ENCODE assay signal across 1 cellular context in genomic region chr3:46558184-46559029, GRCh38.
A peak's percentile ranks its signal among the peaks of the same experiment; 100 is the strongest.
TF ChIP-seq lines count a peak whose summit lies in the region.

No MANE protein-coding gene starts in this region.

TF ChIP-seq in K562, 482 proteins besides CTCF, POLR2A, EP300 and RAD21 (continued from another document and continues in another):
- TF ChIP-seq NR2C1 (IDR thresholded peaks at IDR 0.05) (no peak; the same call in 1 of the 2 replicates), NR2C1 (tag; IDR thresholded peaks at IDR 0.05) (no peak), DLX4 (CRISPR knock-in tag; IDR thresholded peaks at IDR 0.05) (no peak), ZZZ3 (IDR thresholded peaks at IDR 0.05) (no peak), RFX7 (CRISPR knock-in tag; IDR thresholded peaks at IDR 0.05) (no peak), MED1 (CRISPR knock-in tag; IDR thresholded peaks at IDR 0.05; ENCODE audit: borderline replicate concordance) (no peak), ZNF124 (CRISPR knock-in tag; IDR thresholded peaks at IDR 0.05) (no peak), HDAC2 (IDR thresholded peaks at IDR 0.05) (no peak), YY1 (IDR thresholded peaks at IDR 0.05; ENCODE audit: borderline replicate concordance in 1 of 3, control insufficient read depth in 1 of 3, extremely low read depth in 1 of 3, insufficient read depth in 3 of 3, insufficient read length in 1 of 3, insufficient replicate concordance in 2 of 3, low read depth in 1 of 3, low read length in 2 of 3) (peak in 1 of 3 experiments; percentile 50), BCLAF1 (IDR thresholded peaks at IDR 0.05; ENCODE audit: borderline replicate concordance in 1 of 2, control insufficient read depth in 1 of 2, low read depth in 2 of 2, low read length in 1 of 2) (no peak), ZBTB12 (CRISPR knock-in tag; IDR thresholded peaks at IDR 0.05) (no peak), SMARCA4 (IDR thresholded peaks at IDR 0.05) (no peak), ZNF77 (CRISPR knock-in tag; IDR thresholded peaks at IDR 0.05) (no peak), ZNF41 (CRISPR knock-in tag; conservative IDR thresholded peaks at IDR 0.05) (no peak), RFX5 (IDR thresholded peaks at IDR 0.05; ENCODE audit: low read depth, low read length) (0 out of 2 replicates have a peak, but pooled peaks have one; percentile 13), GATA2 (CRISPR knock-in tag; IDR thresholded peaks at IDR 0.05) (no peak), ZNF785 (CRISPR knock-in tag; IDR thresholded peaks at IDR 0.05) (no peak), MAFG (tag; conservative IDR thresholded peaks at IDR 0.05) (no peak; the same call in 1 of the 2 replicates), ZNF778 (CRISPR knock-in tag; IDR thresholded peaks at IDR 0.05) (no peak), SMC3 (conservative IDR thresholded peaks at IDR 0.05; ENCODE audit: insufficient read depth, low read depth, low read length) (peak; percentile 99), ZC3H8 (IDR thresholded peaks at IDR 0.05) (no peak), ZNF212 (CRISPR knock-in tag; IDR thresholded peaks at IDR 0.05) (no peak), SNAPC5 (CRISPR knock-in tag; IDR thresholded peaks at IDR 0.05) (no peak), KDM4B (IDR thresholded peaks at IDR 0.05; ENCODE audit: borderline replicate concordance in 2 of 2, low read depth in 1 of 2) (no peak), NELFE (IDR thresholded peaks at IDR 0.05; ENCODE audit: insufficient read depth, insufficient read length) (no peak), SMARCB1 (IDR thresholded peaks at IDR 0.05; ENCODE audit: insufficient read length, low read depth) (no peak), ELF4 (CRISPR knock-in tag; IDR thresholded peaks at IDR 0.05) (no peak), SNIP1 (IDR thresholded peaks at IDR 0.05; ENCODE audit: low read depth) (no peak), SRSF9 (IDR thresholded peaks at IDR 0.05; ENCODE audit: borderline replicate concordance, low read depth, low read length) (no peak), RBM15 (IDR thresholded peaks at IDR 0.05; ENCODE audit: insufficient read depth, low read length) (no peak), ZHX1 (conservative IDR thresholded peaks at IDR 0.05; ENCODE audit: low read length) (no peak; the same call in 1 of the 2 replicates), SOX6 (IDR thresholded peaks at IDR 0.05) (peak; percentile 47), CREB3L1 (IDR thresholded peaks at IDR 0.05; ENCODE audit: borderline replicate concordance, low read depth) (peak; percentile 58; the same call in 1 of the 2 replicates), SRF (CRISPR knock-in tag; IDR thresholded peaks at IDR 0.05) (no peak), GTF3C2 (IDR thresholded peaks at IDR 0.05; ENCODE audit: borderline replicate concordance, extremely low read depth, insufficient read length) (no peak), ARID1B (IDR thresholded peaks at IDR 0.05) (0 out of 2 replicates have a peak, but pooled peaks have one; percentile 30), ZNF609 (CRISPR knock-in tag; IDR thresholded peaks at IDR 0.05; ENCODE audit: borderline replicate concordance) (no peak), ZNF3 (CRISPR knock-in tag; IDR thresholded peaks at IDR 0.05) (no peak), CSDE1 (IDR thresholded peaks at IDR 0.05) (0 out of 4 replicates have a peak, but pooled peaks of 1 of the 2 experiments have one; percentile 21), NFATC3 (IDR thresholded peaks at IDR 0.05) (no peak), TCF3 (CRISPR knock-in tag; IDR thresholded peaks at IDR 0.05) (no peak), ZNF175 (CRISPR knock-in tag; IDR thresholded peaks at IDR 0.05; ENCODE audit: low read depth) (no peak), CBX1 (IDR thresholded peaks at IDR 0.05; ENCODE audit: low read depth) (no peak), JUNB (CRISPR knock-in tag; conservative IDR thresholded peaks at IDR 0.05) (no peak), ZFP1 (CRISPR knock-in tag; IDR thresholded peaks at IDR 0.05) (peak; percentile 60; the same call in 1 of the 2 replicates)
